8 cellular contexts compared by ENCODE assay signal in genomic region chr5:129767927-129768380, GRCh38. TPM values are rescaled to one million over a fixed set of nuclear protein-coding genes. Genes with fewer than 3 reads are reported as not detected.
DNase-seq lines count a peak whose midpoint lies in the region; ATAC-seq and TF ChIP-seq lines count a peak whose summit lies in the region.

No MANE protein-coding gene starts in this region.

- CTCF ChIA-PET in AG04449 (lab: Yijun Ruan, JAX) = interaction anchor here (0.7 to 5.6 kb wide), 23 partner anchors 9 to 1554 kb away, joined by 3 to 147 read pairs (median 4); no protein-coding TSS in a partner anchor

- POLR2A ChIA-PET in AG04449 (lab: Yijun Ruan, JAX) = no interaction called here

- no peaks in the 10 kb centered on the region for H3K4me1 ChIP-seq in smooth muscle cell (ENCODE audit: low read depth)

- WGBS in smooth muscle cell (ENCODE audit: low lambda C conversion rate) = 3% methylated on average over 3 of the region's 3 CpGs

- in situ Hi-C loops in astrocyte of the cerebellum (cut with HindIII; ENCODE audit: low sequenced_read_pairs) = no loop called here

- H3K4me3 ChIP-seq in AG04449 (ENCODE audit: low read depth, low read length) (no peak overlapping the region), astrocyte of the cerebellum (ENCODE audit: low read depth, low read length) (no peak overlapping the region), smooth muscle cell (no peak overlapping the region)

- H3K27ac ChIP-seq in smooth muscle cell (ENCODE audit: low read depth) = no peak overlapping the region

- H3F3A ChIP-seq in smooth muscle cell (ENCODE audit: low read depth) = peaks cover 20% of the 10 kb centered on the region

- peak overlapping the region; percentile 69 for H3K4me2 ChIP-seq in smooth muscle cell

- H3K27me3 ChIP-seq in smooth muscle cell (ENCODE audit: low read depth) = no peaks in the 10 kb centered on the region

- DNase-seq in AG04449 (ENCODE audit: low read depth, low spot score) (peak; percentile 49), NCI-H146 (lab: John Stamatoyannopoulos, UW) (peak; percentile 73), SW480 (ENCODE audit: low spot score) (peak; percentile 95), astrocyte of the cerebellum (ENCODE audit: low read depth) (peak; percentile 90), hippocampal formation (lab: John Stamatoyannopoulos, UW) (peak; percentile 63 to 94), smooth muscle cell (lab: John Stamatoyannopoulos, UW; ENCODE audit: unreplicated experiment) (no peak)

- H3K9me3 ChIP-seq in smooth muscle cell (replicated peaks; ENCODE audit: low read depth) = no peaks in the 10 kb centered on the region

- ATAC-seq in GM18511 (IDR thresholded peaks at IDR 0.05; ENCODE audit: unreplicated experiment) (peak; percentile 87), HG02943 (IDR thresholded peaks at IDR 0.05; ENCODE audit: low read depth, unreplicated experiment) (peak; percentile 92)

- no peak overlapping the region for H3K9ac ChIP-seq in smooth muscle cell (ENCODE audit: low read depth)

- TF ChIP-seq CTCF in AG04449 (IDR thresholded peaks at IDR 0.05; ENCODE audit: insufficient read depth, low read length, missing control alignments) = peak; percentile 90
- peak; percentile 99 for TF ChIP-seq CTCF in astrocyte of the cerebellum (IDR thresholded peaks at IDR 0.05; ENCODE audit: low read depth, low read length, missing control alignments)
- TF ChIP-seq CTCF in smooth muscle cell (IDR thresholded peaks at IDR 0.05; ENCODE audit: borderline replicate concordance, insufficient read depth, poor library complexity, severe bottlenecking) = peak; percentile 100

- no peaks in the 10 kb centered on the region for H3K36me3 ChIP-seq in smooth muscle cell (ENCODE audit: low read depth)

- no peak overlapping the region for H2AFZ ChIP-seq in smooth muscle cell (ENCODE audit: low read depth)

- H3K79me2 ChIP-seq in smooth muscle cell (ENCODE audit: low read depth) = no peaks in the 10 kb centered on the region

- H4K20me1 ChIP-seq in smooth muscle cell (ENCODE audit: low read depth) = no peaks in the 10 kb centered on the region

RNA-seq across cellular contexts. Expression of gene MINAR2, which starts 20.1 kb away (rescaled TPM):
- total RNA-seq in smooth muscle cell = not detected in 2 replicates
- not detected in 2 replicates for polyA plus RNA-seq in smooth muscle cell
